ENCODE assay signal across 8 cellular contexts in the genomic region with DNA sequence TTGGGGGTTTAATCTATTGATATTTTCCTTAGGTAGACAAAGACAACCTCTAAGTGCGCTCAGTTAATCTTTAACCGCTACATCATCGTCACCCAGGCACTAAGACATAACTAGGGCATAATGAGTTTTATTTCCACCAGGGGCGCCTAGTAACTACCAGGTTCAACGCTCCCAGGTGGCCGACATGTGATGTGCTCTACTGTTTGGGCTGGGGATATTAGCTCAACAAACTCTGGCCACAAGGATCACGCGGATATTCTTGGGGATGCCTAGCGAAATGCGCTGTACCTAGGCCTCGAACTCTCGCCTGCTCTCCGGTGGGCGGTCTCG. TPM values are rescaled to one million over a fixed set of nuclear protein-coding genes. Genes with fewer than 3 reads are reported as not detected.
DNase-seq lines count a peak whose midpoint lies in the region; ATAC-seq lines count a peak whose summit lies in the region.

No MANE protein-coding gene starts in this region.

- peak overlapping the region; percentile 97 for H3K27ac ChIP-seq in urinary bladder (ENCODE audit: low read depth)

- H3K9ac ChIP-seq in mucosa of stomach (ENCODE audit: low read length) = peak overlapping the region; percentile 92

- H3K9me3 ChIP-seq in mucosa of stomach (ENCODE audit: control insufficient read depth, low read length) = no peaks in the 10 kb centered on the region

- no peaks in the 10 kb centered on the region for H3K36me3 ChIP-seq in mucosa of stomach (ENCODE audit: control insufficient read depth, insufficient read depth, low read length)
- H3K36me3 ChIP-seq in urinary bladder (ENCODE audit: insufficient read depth) = no peaks in the 10 kb centered on the region

- H3K27me3 ChIP-seq in mucosa of stomach (ENCODE audit: control insufficient read depth, insufficient read depth, low read length) = no peaks in the 10 kb centered on the region

- WGBS in urinary bladder = under 1% methylated on average over 15 of the region's 15 CpGs

- ATAC-seq in HG02759 (IDR thresholded peaks at IDR 0.05; ENCODE audit: unreplicated experiment) = peak; percentile 44

- peaks cover 25% of the 10 kb centered on the region for H3K4me1 ChIP-seq in mucosa of stomach (ENCODE audit: control insufficient read depth, insufficient read depth, low read length)
- no peaks in the 10 kb centered on the region for H3K4me1 ChIP-seq in urinary bladder (ENCODE audit: insufficient read depth)

- H3K4me3 ChIP-seq in mucosa of stomach (ENCODE audit: low read length) = peak overlapping the region; percentile 94
- peak overlapping the region; percentile 65 for H3K4me3 ChIP-seq in urinary bladder (ENCODE audit: low read depth, low read length)

- peak; percentile 34 for DNase-seq in stimulated activated CD8-positive, alpha-beta memory T cell treated with anti-CD3 and anti-CD28 coated beads, Interleukin-12 subunit alpha, Interleukin-12 subunit beta, amount 100 ng/mL, for 1 hour (ENCODE audit: low read depth)
- no peak for DNase-seq in stimulated activated CD8-positive, alpha-beta memory T cell treated with anti-CD3 and anti-CD28 coated beads, Interleukin-4, amount 100 ng/mL, for 48 hours
- DNase-seq in NCI-H1092 (lab: John Stamatoyannopoulos, UW) (peak; percentile 51), T-helper 9 cell (peak; percentile 56)
- peak; percentile 67 for DNase-seq in effector CD4-positive, alpha-beta T cell

RNA-seq across cellular contexts. Expression of gene RAB33B, which starts 0.9 kb away (rescaled TPM):
- total RNA-seq in urinary bladder = 46.7 TPM
- 7.7 TPM for polyA plus RNA-seq in urinary bladder
